Comparison of ENCODE assay signal across 8 cellular contexts in genomic region chr4:186839122-186840037, GRCh38.
DNase-seq lines count a peak whose midpoint lies in the region; ATAC-seq, FAIRE-seq and TF ChIP-seq lines count a peak whose summit lies in the region.

No MANE protein-coding gene starts in this region.

- H3K27me3 ChIP-seq in heart left ventricle (no peaks in the 10 kb centered on the region), vagina (no peaks in the 10 kb centered on the region)

- peaks cover 0 to 6% (median 0%) of the 10 kb centered on the region in 12 donors for H3K4me1 ChIP-seq in heart left ventricle
- no peaks in the 10 kb centered on the region for H3K4me1 ChIP-seq in vagina

- ATAC-seq in GM21619 (IDR thresholded peaks at IDR 0.05; ENCODE audit: unreplicated experiment) (peak; percentile 57), heart left ventricle (peak; percentile 19 to 74 (median 44))

- intact Hi-C loops in heart left ventricle (cut with DNase I), result no loop called here
- intact Hi-C loops in vagina (cut with DNase I), result loop anchor here (10.0 kb wide), 1 partner anchor 115 kb away; the partner anchor contains the start of gene FAT1

- no peak for TF ChIP-seq POLR2A in heart left ventricle (IDR thresholded peaks at IDR 0.05)
- no peak for TF ChIP-seq POLR2A in vagina (IDR thresholded peaks at IDR 0.05)
- TF ChIP-seq POLR2A in GM12892 (IDR thresholded peaks at IDR 0.05; ENCODE audit: low read depth, low read length), result no peak

- H3K27ac ChIP-seq in heart left ventricle, result peak overlapping the region in 10 of 12 donors; percentile 28 to 83 (median 66)
- H3K27ac ChIP-seq in vagina, result peak overlapping the region; percentile 77

- FAIRE-seq in GM12892 (lab: Jason Lieb, UNC), result no peak

- 74 to 80% (median 74%) methylated on average over 11 of the region's 11 CpGs for WGBS in heart left ventricle, 4 donors

- TF ChIP-seq CTCF in heart left ventricle (IDR thresholded peaks at IDR 0.05), result no peak
- no peak for TF ChIP-seq CTCF in vagina (IDR thresholded peaks at IDR 0.05)

- DNase-seq in AG08395 (ENCODE audit: low spot score) (peak; percentile 66), NOMO-1 (lab: John Stamatoyannopoulos, UW; ENCODE audit: unreplicated experiment in 2 of 2) (peak; percentile 65 to 90), heart left ventricle (peak in 3 of 5 donors; percentile 13 to 26 (median 21)), vagina (ENCODE audit: extremely low spot score in 2 of 2) (no peak), pons (ENCODE audit: low spot score) (no peak), GM12892 (ENCODE audit: insufficient read length) (no peak), GDM1 (lab: John Stamatoyannopoulos, UW) (no peak)

- H3K4me3 ChIP-seq in heart left ventricle, result peak overlapping the region in 5 of 12 donors; percentile 3 to 48 (median 40)
- peak overlapping the region; percentile 32 to 39 for H3K4me3 ChIP-seq in vagina

- H3K36me3 ChIP-seq in heart left ventricle, result no peaks in the 10 kb centered on the region
- no peaks in the 10 kb centered on the region for H3K36me3 ChIP-seq in vagina

- H3K9me3 ChIP-seq in heart left ventricle (peaks cover 0 to 4% (median 0%) of the 10 kb centered on the region in 12 donors), vagina (no peaks in the 10 kb centered on the region)

Comparison
In these comparisons a context has a peak if more than half of its experiments do, and no peak if none do; other contexts are left out.
1. DNase-seq: peak in AG08395 (single experiment), NOMO-1 (2 of 2) and heart left ventricle (3 of 5); none in vagina (0 of 2), pons (single experiment), GM12892 (single experiment) and GDM1 (single experiment).